In the genomic region with DNA sequence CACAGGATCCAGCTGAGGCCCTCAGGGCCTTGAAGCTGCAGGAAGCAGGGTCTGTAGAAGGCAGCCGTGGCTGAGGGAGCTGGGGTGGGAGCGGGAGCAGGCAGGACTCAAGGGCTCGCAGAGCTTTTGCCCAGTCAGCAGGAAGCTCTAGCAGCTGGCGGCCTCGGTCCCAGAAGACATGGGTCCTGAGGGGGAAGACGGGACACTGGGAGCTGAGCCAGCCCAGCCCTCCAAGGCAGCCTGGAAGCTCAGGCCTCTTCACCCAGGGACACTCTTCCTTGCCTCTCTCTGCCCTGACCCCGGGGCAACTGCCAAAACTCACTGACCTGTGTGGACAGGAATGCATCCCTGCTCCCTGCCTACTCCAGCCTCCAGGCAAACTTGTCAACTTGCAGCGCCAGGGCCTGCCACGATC, we compare ENCODE assay signal across 18 cellular contexts. TPM values are rescaled to one million over a fixed set of nuclear protein-coding genes. Genes with fewer than 3 reads are reported as not detected.
DNase-seq lines count a peak whose midpoint lies in the region; ATAC-seq and TF ChIP-seq lines count a peak whose summit lies in the region.
"Had no signal": no experiment of that assay in that cellular context is flagged by ENCODE, and none has a peak within 500 bp of the region (broad histone marks: within the 10 kb centered on the region; RNA-seq: fewer than 3 reads in every experiment).

No MANE protein-coding gene starts in this region.

- peaks cover 72% of the 10 kb centered on the region for H4K20me1 ChIP-seq in BLaER1

- ATAC-seq in lower lobe of right lung (peak; percentile 12 to 24), GM21423 (IDR thresholded peaks at IDR 0.05; ENCODE audit: unreplicated experiment) (no peak), HG03432 (IDR thresholded peaks at IDR 0.05; ENCODE audit: unreplicated experiment) (no peak), GM18873 (IDR thresholded peaks at IDR 0.05; ENCODE audit: low FRiP score, unreplicated experiment) (no peak)
- ATAC-seq: effector memory CD8-positive, alpha-beta T cell; left colon had no signal

- H3K4me3 ChIP-seq in BLaER1, result no peak overlapping the region
- H3K4me3 ChIP-seq in lower lobe of right lung, result no peak overlapping the region
- H3K4me3 ChIP-seq: Peyer's patch had no signal

- peak; percentile 94 for DNase-seq in M059J (ENCODE audit: low read depth)
- no peak for DNase-seq in chondrocyte (ENCODE audit: low spot score)
- DNase-seq in lower lobe of right lung, result no peak
- no peak for DNase-seq in type B pancreatic cell (ENCODE audit: extremely low spot score, unreplicated experiment)
- DNase-seq: activated CD4-positive, alpha-beta T cell treated with anti-CD3 and anti-CD28 coated beads, Interleukin-2, amount 10 ng/mL, durations not matched to agents 7 days and 5 days; effector memory CD8-positive, alpha-beta T cell; left colon; naive B cell; NCI-H524; Peyer's patch; stimulated activated CD4-positive, alpha-beta T cell treated with anti-CD3 and anti-CD28 coated beads, Interleukin-2, amount 100 ng/mL, for 48 hours had no signal

- no peaks in the 10 kb centered on the region for H3K9me3 ChIP-seq in BLaER1
- no peaks in the 10 kb centered on the region for H3K9me3 ChIP-seq in lower lobe of right lung
- H3K9me3 ChIP-seq: Peyer's patch had no signal

- H3K27me3 ChIP-seq in BLaER1, result no peaks in the 10 kb centered on the region
- peaks cover 11% of the 10 kb centered on the region for H3K27me3 ChIP-seq in lower lobe of right lung (ENCODE audit: low read depth)
- H3K27me3 ChIP-seq: Peyer's patch had no signal

- H3K4me3 Mint-ChIP-seq in chondrocyte (ENCODE audit: unreplicated experiment) (no peak overlapping the region), type B pancreatic cell (no peak overlapping the region)
- H3K4me3 Mint-ChIP-seq: activated CD4-positive, alpha-beta T cell treated with anti-CD3 and anti-CD28 coated beads, Interleukin-2, amount 10 ng/mL, durations not matched to agents 7 days and 5 days; effector memory CD8-positive, alpha-beta T cell; naive B cell had no signal

- no peaks in the 10 kb centered on the region for H3K36me3 Mint-ChIP-seq in chondrocyte (ENCODE audit: low read depth)
- no peaks in the 10 kb centered on the region for H3K36me3 Mint-ChIP-seq in type B pancreatic cell
- H3K36me3 Mint-ChIP-seq: naive B cell had no signal

- H3K4me2 ChIP-seq in BLaER1, result peak overlapping the region; percentile 68
- H3K4me2 ChIP-seq: KMS-11 had no signal

- H3K4me1 Mint-ChIP-seq in chondrocyte (ENCODE audit: low read depth) (peaks cover 62% of the 10 kb centered on the region), type B pancreatic cell (ENCODE audit: unreplicated experiment) (peaks cover 26% of the 10 kb centered on the region)

- TF ChIP-seq CTCF in chondrocyte (IDR thresholded peaks at IDR 0.05), result no peak
- no peak for TF ChIP-seq CTCF in lower lobe of right lung (IDR thresholded peaks at IDR 0.05)
- no peak for TF ChIP-seq CTCF in type B pancreatic cell (conservative IDR thresholded peaks at IDR 0.05)

- H3K36me3 ChIP-seq in BLaER1, result peaks cover 12% of the 10 kb centered on the region
- H3K36me3 ChIP-seq in lower lobe of right lung, result no peaks in the 10 kb centered on the region
- H3K36me3 ChIP-seq: Peyer's patch had no signal

- H3K27me3 Mint-ChIP-seq in chondrocyte (ENCODE audit: low read depth) (no peaks in the 10 kb centered on the region), type B pancreatic cell (peaks cover 17% of the 10 kb centered on the region)
- H3K27me3 Mint-ChIP-seq: effector memory CD8-positive, alpha-beta T cell had no signal

- peaks cover 72% of the 10 kb centered on the region for H3K4me1 ChIP-seq in BLaER1
- no peaks in the 10 kb centered on the region for H3K4me1 ChIP-seq in lower lobe of right lung

- H3K27ac ChIP-seq in BLaER1, result peak overlapping the region; percentile 45; the same call in 1 of the 2 replicates
- H3K27ac ChIP-seq in lower lobe of right lung, result no peak overlapping the region
- H3K27ac ChIP-seq: KMS-11 had no signal

- H3K27ac Mint-ChIP-seq in chondrocyte (ENCODE audit: unreplicated experiment) (peak overlapping the region; percentile 63), type B pancreatic cell (no peak overlapping the region)
- H3K27ac Mint-ChIP-seq: activated CD4-positive, alpha-beta T cell treated with anti-CD3 and anti-CD28 coated beads, Interleukin-2, amount 10 ng/mL, durations not matched to agents 7 days and 5 days; activated T-helper 2 cell treated with anti-CD3 and anti-CD28 coated beads, Interferon-gamma antibody, Interleukin-2, Interleukin-4, amounts not matched to agents 10 μg/mL and 5 μg/mL and 100 μg/mL, durations not matched to agents 14 hours and 24 hours and 36 hours; effector memory CD8-positive, alpha-beta T cell; naive B cell had no signal

- intact Hi-C loops in lower lobe of right lung (cut with DNase I), result no loop called here

- H3K9me3 Mint-ChIP-seq in chondrocyte (ENCODE audit: low read depth) (no peaks in the 10 kb centered on the region), type B pancreatic cell (no peaks in the 10 kb centered on the region)
- H3K9me3 Mint-ChIP-seq: activated CD4-positive, alpha-beta T cell treated with anti-CD3 and anti-CD28 coated beads, Interleukin-2, amount 10 ng/mL, durations not matched to agents 7 days and 5 days; activated T-helper 2 cell treated with anti-CD3 and anti-CD28 coated beads, Interferon-gamma antibody, Interleukin-2, Interleukin-4, amounts not matched to agents 10 μg/mL and 5 μg/mL and 100 μg/mL, durations not matched to agents 14 hours and 24 hours and 36 hours; effector memory CD8-positive, alpha-beta T cell had no signal

- H3K9ac ChIP-seq in BLaER1, result peak overlapping the region; percentile 53; the same call in 1 of the 2 replicates
- H3K9ac ChIP-seq: KMS-11 had no signal

RNA-seq across cellular contexts. Expression of a gene that starts 8.9 kb away (rescaled TPM):
- total RNA-seq in M059J (2014; rRNA removed; shearing (Covaris generic)), result 8.3 and 16.7 TPM in 2 replicates
- total RNA-seq in chondrocyte (11.9 to 20.4 TPM (median 12.2 TPM) in 3 replicates), lower lobe of right lung (1.1 TPM), type B pancreatic cell (ENCODE audit: low replicate concordance) (3.2 and 14.2 TPM in 2 replicates)

RNA-seq across cellular contexts. Expression of a gene that starts 51.4 kb away (rescaled TPM):
- 2.0 and 4.0 TPM in 2 replicates for total RNA-seq in M059J (2014; rRNA removed; shearing (Covaris generic))
- 230 to 272 TPM (median 262 TPM) in 3 replicates for total RNA-seq in chondrocyte
- 11.8 TPM for total RNA-seq in lower lobe of right lung
- 4.6 and 53.5 TPM in 2 replicates for total RNA-seq in type B pancreatic cell (ENCODE audit: low replicate concordance)
- total RNA-seq: activated CD4-positive, alpha-beta T cell treated with anti-CD3 and anti-CD28 coated beads, Interleukin-2, amount 10 ng/mL, durations not matched to agents 7 days and 5 days; activated T-helper 2 cell treated with anti-CD3 and anti-CD28 coated beads, Interferon-gamma antibody, Interleukin-2, Interleukin-4, amounts not matched to agents 10 μg/mL and 5 μg/mL and 100 μg/mL, durations not matched to agents 14 hours and 24 hours and 36 hours; T-helper 2 cell treated with Interferon-gamma antibody and Interleukin-4, amounts not matched to agents 100 ng/mL and 5 ng/mL, for 36 hours had no signal

Comparison
In these comparisons a context has a peak if more than half of its experiments do, and no peak if none do; other contexts are left out.
1. ATAC-seq: peak in lower lobe of right lung (2 of 2); none in GM21423 (single experiment), HG03432 (single experiment) and GM18873 (single experiment).